13 cellular contexts compared by ENCODE assay signal in the genomic region with DNA sequence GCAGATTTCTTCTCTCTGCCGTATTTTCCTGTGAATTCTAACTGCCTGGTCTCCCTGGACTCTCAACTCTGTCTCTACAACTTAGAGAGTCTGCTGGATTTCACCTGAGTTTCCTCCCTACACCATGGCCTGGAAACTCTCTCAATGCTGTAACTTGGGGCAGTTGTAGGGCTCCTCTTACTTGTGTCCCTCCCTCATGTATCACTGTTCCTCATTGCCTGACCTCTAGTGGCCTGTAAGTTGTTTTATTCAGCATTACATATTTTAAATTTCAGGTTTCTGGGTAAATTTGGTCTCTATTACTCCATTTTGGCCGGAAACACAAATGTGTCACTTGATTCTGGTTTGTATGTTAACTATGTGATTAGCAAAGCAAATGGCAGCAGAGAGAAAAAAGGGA.
DNase-seq lines count a peak whose midpoint lies in the region; ATAC-seq and TF ChIP-seq lines count a peak whose summit lies in the region.
"Had no signal": no experiment of that assay in that cellular context is flagged by ENCODE, and none has a peak within 500 bp of the region (broad histone marks: within the 10 kb centered on the region; RNA-seq: fewer than 3 reads in every experiment).

No MANE protein-coding gene starts in this region.

- DNase-seq in AG20443 (ENCODE audit: low spot score) = peak; percentile 24
- DNase-seq in WTC11 (ENCODE audit: low spot score) = no peak
- peak; percentile 48 for DNase-seq in iPS-NIHi7 (ENCODE audit: extremely low spot score)
- DNase-seq in activated T-helper 1 cell treated with anti-CD3 and anti-CD28 coated beads, Interleukin-12 subunit alpha, Interleukin-12 subunit beta, Interleukin-2, Interleukin-4 antibody, amounts not matched to agents 30 ng/mL and 10 ng/mL and 1 ng/mL, durations not matched to agents 14 hours and 24 hours and 36 hours (ENCODE audit: low spot score) = no peak
- DNase-seq in tibial nerve (ENCODE audit: low spot score in 2 of 2) = no peak
- no peak for DNase-seq in mesenteric fat pad (ENCODE audit: low spot score)
- DNase-seq: activated CD8-positive, alpha-beta T cell treated with anti-CD3 and anti-CD28 coated beads for 36 hours; activated naive CD4-positive, alpha-beta T cell; CD4-positive, alpha-beta T cell; NCI-H1930; stimulated activated naive CD8-positive, alpha-beta T cell treated with anti-CD3 and anti-CD28 coated beads, Interleukin-15, amount 100 ng/mL, for 72 hours had no signal

- intact Hi-C loops in activated T-helper 1 cell treated with anti-CD3 and anti-CD28 coated beads, Interleukin-12 subunit alpha, Interleukin-12 subunit beta, Interleukin-2, Interleukin-4 antibody, amounts not matched to agents 30 ng/mL and 10 ng/mL and 1 ng/mL, durations not matched to agents 14 hours and 24 hours and 36 hours (cut with micrococcal nuclease) = no loop called here

- POLR2A ChIA-PET in WTC11 (lab: Charles Lee) = no interaction called here

- H3K9me3 Mint-ChIP-seq in WTC11 = peaks cover 11% of the 10 kb centered on the region
- H3K9me3 Mint-ChIP-seq in activated T-helper 1 cell treated with anti-CD3 and anti-CD28 coated beads, Interleukin-12 subunit alpha, Interleukin-12 subunit beta, Interleukin-2, Interleukin-4 antibody, amounts not matched to agents 30 ng/mL and 10 ng/mL and 1 ng/mL, durations not matched to agents 14 hours and 24 hours and 36 hours = peaks cover 3% of the 10 kb centered on the region
- H3K9me3 Mint-ChIP-seq: activated CD8-positive, alpha-beta T cell treated with anti-CD3 and anti-CD28 coated beads for 36 hours had no signal

- CTCF ChIA-PET in WTC11 (lab: Charles Lee) = interaction anchor here (1.0 to 3.6 kb wide), 7 partner anchors 13 to 119 kb away, joined by 3 to 44 read pairs (median 32); no protein-coding TSS in a partner anchor

- H3K36me3 ChIP-seq in HUES6 (ENCODE audit: control insufficient read depth, insufficient read depth, low read length) = no peaks in the 10 kb centered on the region
- no peaks in the 10 kb centered on the region for H3K36me3 ChIP-seq in tibial nerve

- H3K36me3 Mint-ChIP-seq in WTC11 = peaks cover 12% of the 10 kb centered on the region; the same call in 1 of the 2 replicates
- H3K36me3 Mint-ChIP-seq in activated T-helper 1 cell treated with anti-CD3 and anti-CD28 coated beads, Interleukin-12 subunit alpha, Interleukin-12 subunit beta, Interleukin-2, Interleukin-4 antibody, amounts not matched to agents 30 ng/mL and 10 ng/mL and 1 ng/mL, durations not matched to agents 14 hours and 24 hours and 36 hours (ENCODE audit: low read depth) = no peaks in the 10 kb centered on the region

- H3K27me3 ChIP-seq in HUES6 (ENCODE audit: control insufficient read depth, insufficient read depth, low read length) (no peaks in the 10 kb centered on the region), tibial nerve (no peaks in the 10 kb centered on the region)

- H3K9me3 ChIP-seq in HUES6 (ENCODE audit: control insufficient read depth, insufficient read depth, low read depth, low read length) (peaks cover under 1% of the 10 kb centered on the region; the same call in 1 of the 2 replicates), tibial nerve (peaks cover 0 to 21% (median 6%) of the 10 kb centered on the region in 4 donors)

- H3K27ac Mint-ChIP-seq in WTC11 = peak overlapping the region; percentile 48; the same call in 1 of the 2 replicates
- no peak overlapping the region for H3K27ac Mint-ChIP-seq in activated T-helper 1 cell treated with anti-CD3 and anti-CD28 coated beads, Interleukin-12 subunit alpha, Interleukin-12 subunit beta, Interleukin-2, Interleukin-4 antibody, amounts not matched to agents 30 ng/mL and 10 ng/mL and 1 ng/mL, durations not matched to agents 14 hours and 24 hours and 36 hours
- H3K27ac Mint-ChIP-seq: activated CD8-positive, alpha-beta T cell treated with anti-CD3 and anti-CD28 coated beads for 36 hours; CD4-positive, alpha-beta T cell; stimulated activated naive CD8-positive, alpha-beta T cell treated with anti-CD3 and anti-CD28 coated beads, Interleukin-15, amount 100 ng/mL, for 72 hours had no signal

- no peak for TF ChIP-seq EP300 in tibial nerve (IDR thresholded peaks at IDR 0.05)

- ATAC-seq in WTC11 = peak; percentile 74
- ATAC-seq in GM18517 (IDR thresholded peaks at IDR 0.05; ENCODE audit: unreplicated experiment) = no peak
- ATAC-seq: activated CD8-positive, alpha-beta T cell treated with anti-CD3 and anti-CD28 coated beads for 36 hours; stimulated activated naive CD8-positive, alpha-beta T cell treated with anti-CD3 and anti-CD28 coated beads, Interleukin-15, amount 100 ng/mL, for 72 hours had no signal

- H3K27me3 Mint-ChIP-seq in WTC11 (ENCODE audit: low read depth) = no peaks in the 10 kb centered on the region
- H3K27me3 Mint-ChIP-seq in activated T-helper 1 cell treated with anti-CD3 and anti-CD28 coated beads, Interleukin-12 subunit alpha, Interleukin-12 subunit beta, Interleukin-2, Interleukin-4 antibody, amounts not matched to agents 30 ng/mL and 10 ng/mL and 1 ng/mL, durations not matched to agents 14 hours and 24 hours and 36 hours (ENCODE audit: insufficient read depth) = no peaks in the 10 kb centered on the region
- H3K27me3 Mint-ChIP-seq: activated CD8-positive, alpha-beta T cell treated with anti-CD3 and anti-CD28 coated beads for 36 hours; stimulated activated naive CD8-positive, alpha-beta T cell treated with anti-CD3 and anti-CD28 coated beads, Interleukin-15, amount 100 ng/mL, for 72 hours had no signal

- no peak for TF ChIP-seq POLR2A in tibial nerve (IDR thresholded peaks at IDR 0.05)

- no peak for TF ChIP-seq CTCF in WTC11 (IDR thresholded peaks at IDR 0.05)
- TF ChIP-seq CTCF in tibial nerve (IDR thresholded peaks at IDR 0.05) = no peak

- H3K4me3 ChIP-seq in HUES6 (ENCODE audit: low read depth, low read length) (no peak overlapping the region), tibial nerve (no peak overlapping the region)

- H3K27ac ChIP-seq in HUES6 (ENCODE audit: low read depth, low read length) = peak overlapping the region; percentile 51; the same call in 1 of the 2 replicates
- H3K27ac ChIP-seq in tibial nerve = no peak overlapping the region

- peaks cover 36% of the 10 kb centered on the region for H3K4me1 Mint-ChIP-seq in WTC11
- H3K4me1 Mint-ChIP-seq in activated T-helper 1 cell treated with anti-CD3 and anti-CD28 coated beads, Interleukin-12 subunit alpha, Interleukin-12 subunit beta, Interleukin-2, Interleukin-4 antibody, amounts not matched to agents 30 ng/mL and 10 ng/mL and 1 ng/mL, durations not matched to agents 14 hours and 24 hours and 36 hours (ENCODE audit: low read depth) = no peaks in the 10 kb centered on the region
- H3K4me1 Mint-ChIP-seq: stimulated activated naive CD8-positive, alpha-beta T cell treated with anti-CD3 and anti-CD28 coated beads, Interleukin-15, amount 100 ng/mL, for 72 hours had no signal

- WGBS in tibial nerve, 2 donors = 67 to 78% methylated on average over 2 of the region's 2 CpGs

- H3K4me3 Mint-ChIP-seq in WTC11 = no peak overlapping the region
- H3K4me3 Mint-ChIP-seq in activated T-helper 1 cell treated with anti-CD3 and anti-CD28 coated beads, Interleukin-12 subunit alpha, Interleukin-12 subunit beta, Interleukin-2, Interleukin-4 antibody, amounts not matched to agents 30 ng/mL and 10 ng/mL and 1 ng/mL, durations not matched to agents 14 hours and 24 hours and 36 hours = no peak overlapping the region
- H3K4me3 Mint-ChIP-seq: activated CD8-positive, alpha-beta T cell treated with anti-CD3 and anti-CD28 coated beads for 36 hours; CD4-positive, alpha-beta T cell; stimulated activated naive CD8-positive, alpha-beta T cell treated with anti-CD3 and anti-CD28 coated beads, Interleukin-15, amount 100 ng/mL, for 72 hours had no signal

- peaks cover 31% of the 10 kb centered on the region for H3K4me1 ChIP-seq in HUES6 (ENCODE audit: control insufficient read depth, insufficient read depth, low read length)
- no peaks in the 10 kb centered on the region for H3K4me1 ChIP-seq in tibial nerve

- peak overlapping the region; percentile 53 for H3K9ac ChIP-seq in HUES6 (ENCODE audit: low read length)

TF ChIP-seq in WTC11, 78 proteins besides CTCF, POLR2A, EP300 and RAD21:
- TF ChIP-seq ELF4 (CRISPR knock-in tag; IDR thresholded peaks at IDR 0.05; ENCODE audit: low read depth) (no peak), ZNF317 (CRISPR knock-in tag; IDR thresholded peaks at IDR 0.05; ENCODE audit: borderline replicate concordance, low read depth) (no peak)

Comparison
In these comparisons a context has a peak if more than half of its experiments do, and no peak if none do; other contexts are left out.
1. DNase-seq: peak in AG20443 (single experiment) and iPS-NIHi7 (single experiment); none in WTC11 (single experiment), activated T-helper 1 cell treated with anti-CD3 and anti-CD28 coated beads, Interleukin-12 subunit alpha, Interleukin-12 subunit beta, Interleukin-2, Interleukin-4 antibody, amounts not matched to agents 30 ng/mL and 10 ng/mL and 1 ng/mL, durations not matched to agents 14 hours and 24 hours and 36 hours (single experiment), tibial nerve (0 of 2) and mesenteric fat pad (single experiment).